ENCODE assay signal across 8 cellular contexts in the genomic region with DNA sequence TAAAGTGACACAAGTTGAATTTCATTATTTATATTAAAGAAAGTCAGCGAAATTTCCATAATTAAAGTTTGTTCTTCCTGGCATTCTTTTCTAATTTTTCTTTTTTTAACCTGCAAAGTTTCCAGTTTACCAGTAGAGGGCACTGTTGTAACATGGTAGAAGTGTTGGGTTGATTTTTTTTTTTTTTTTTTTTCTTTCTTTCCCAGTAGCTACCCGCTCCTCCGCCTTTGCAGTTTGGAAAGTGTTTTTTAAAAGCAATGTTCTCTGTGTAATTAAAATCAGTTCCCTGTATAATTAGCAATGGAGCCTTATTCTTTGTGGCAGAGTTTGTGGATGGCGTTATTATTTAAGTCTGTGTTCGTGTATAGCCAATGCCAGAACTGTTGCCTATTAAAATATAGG. TPM values are rescaled to one million over a fixed set of nuclear protein-coding genes. Genes with fewer than 3 reads are reported as not detected.
A peak's percentile ranks its signal among the peaks of the same experiment; 100 is the strongest.
DNase-seq lines count a peak whose midpoint lies in the region; ATAC-seq, FAIRE-seq and TF ChIP-seq lines count a peak whose summit lies in the region.

No MANE protein-coding gene starts in this region.

- H4K20me1 ChIP-seq in GM12878 (ENCODE audit: control insufficient read depth, insufficient read depth) = no peaks in the 10 kb centered on the region

- DNase-seq in activated naive CD4-positive, alpha-beta T cell treated with anti-CD3 and anti-CD28 coated beads, Interleukin-2, amount 10 ng/mL, durations not matched to agents 7 days and 5 days = no peak
- no peak for DNase-seq in activated naive CD4-positive, alpha-beta T cell treated with anti-CD3 and anti-CD28 coated beads, Interleukin-2, amount 50 U/mL, for 16 hours
- DNase-seq in NCI-H146 (lab: John Stamatoyannopoulos, UW) = peak; percentile 63
- DNase-seq in GM12878 (ENCODE audit: low read depth, low spot score) = no peak
- no peak for DNase-seq in left lobe of liver (ENCODE audit: low spot score)
- no peak for DNase-seq in tibial artery
- DNase-seq in GF-D8 (lab: John Stamatoyannopoulos, UW) = no peak
- no peak for DNase-seq in DMS153 treated with DMSO at 0.1 percent for 48 hours (lab: John Stamatoyannopoulos, UW; ENCODE audit: unreplicated experiment)

- no peak overlapping the region; the same call in 1 of the 2 replicates for H2AFZ ChIP-seq in GM12878 (ENCODE audit: control insufficient read depth, low read depth, low read length)

- H3K4me2 ChIP-seq in GM12878 (ENCODE audit: control insufficient read depth, insufficient read depth) = no peak overlapping the region

- no peaks in the 10 kb centered on the region for H3K27me3 Mint-ChIP-seq in activated naive CD4-positive, alpha-beta T cell treated with anti-CD3 and anti-CD28 coated beads, Interleukin-2, amount 10 ng/mL, durations not matched to agents 7 days and 5 days

- SMC1A ChIA-PET in GM12878 (lab: Charles Lee; ENCODE audit: uncharacterized antibody, unreplicated experiment) = interaction anchor here (1.5 kb wide), 1 partner anchor 15 kb away, joined by 3 read pairs; no protein-coding TSS in a partner anchor

- CTCF ChIA-PET in activated naive CD4-positive, alpha-beta T cell treated with anti-CD3 and anti-CD28 coated beads, Interleukin-2, amount 10 ng/mL, durations not matched to agents 7 days and 5 days (lab: Charles Lee) = interaction anchor here (0.6 to 0.9 kb wide), 3 partner anchors 19 to 1436 kb away, joined by 3 to 4 read pairs (median 3); no protein-coding TSS in a partner anchor
- CTCF ChIA-PET in GM12878 (lab: Yijun Ruan, JAX) = interaction anchor here (2.4 kb wide), 1 partner anchor 1337 kb away, joined by 26 read pairs; no protein-coding TSS in a partner anchor

- no peak for TF ChIP-seq EP300 in GM12878 (IDR thresholded peaks at IDR 0.05; ENCODE audit: borderline replicate concordance in 1 of 2, control insufficient read depth in 1 of 2, low read depth in 2 of 2, low read length in 2 of 2)

- intact Hi-C loops in GM12878 (cut with micrococcal nuclease; ENCODE audit: unreplicated experiment) = loop anchor here (1.0 to 10.0 kb wide), 5 partner anchors 180 to 1430 kb away; a partner anchor contains a TSS
- intact Hi-C loops in tibial artery (cut with DNase I; ENCODE audit: low total_unique reads) = no loop called here

- H3K4me3 Mint-ChIP-seq in activated naive CD4-positive, alpha-beta T cell treated with anti-CD3 and anti-CD28 coated beads, Interleukin-2, amount 10 ng/mL, durations not matched to agents 7 days and 5 days = peak overlapping the region; percentile 58

- TF ChIP-seq RAD21 in GM12878 (IDR thresholded peaks at IDR 0.05; ENCODE audit: insufficient read depth, low read depth, low read length) = peak; percentile 94

- H3K36me3 Mint-ChIP-seq in activated naive CD4-positive, alpha-beta T cell treated with anti-CD3 and anti-CD28 coated beads, Interleukin-2, amount 10 ng/mL, durations not matched to agents 7 days and 5 days = no peaks in the 10 kb centered on the region

- in situ Hi-C loops in GM12878 (cut with MboI) = no loop called here

- H3K9ac ChIP-seq in GM12878 (ENCODE audit: control insufficient read depth, insufficient read depth, low read length) = no peak overlapping the region

- H3K36me3 ChIP-seq in GM12878 (ENCODE audit: control insufficient read depth in 2 of 2, insufficient read depth in 2 of 2, low read length in 1 of 2) (no peaks in the 10 kb centered on the region), tibial artery (no peaks in the 10 kb centered on the region)

- POLR2A ChIA-PET in GM12878 (lab: Charles Lee) = interaction anchor here (0.6 kb wide), 2 partner anchors 86 to 434 kb away, joined by 3 to 4 read pairs; no protein-coding TSS in a partner anchor

- TF ChIP-seq CTCF in GM12878 (IDR thresholded peaks at IDR 0.05 in 2 of 3, conservative IDR thresholded peaks at IDR 0.05 in 1 of 3; ENCODE audit: control insufficient read depth in 2 of 3, extremely low read depth in 1 of 3, insufficient read depth in 1 of 3, low read depth in 3 of 3, low read length in 3 of 3) (peak; percentile 58 to 65 (median 62)), tibial artery (IDR thresholded peaks at IDR 0.05) (peak; percentile 57 to 71)

- ATAC-seq in GM12878 (no peak), left lobe of liver (peak; percentile 83)

- RAD21 ChIA-PET in GM12878 (lab: Charles Lee; ENCODE audit: unreplicated experiment) = interaction anchor here (0.6 to 1.0 kb wide), 5 partner anchors 337 to 1338 kb away, joined by 3 to 5 read pairs (median 3); no protein-coding TSS in a partner anchor

- H3K9me3 ChIP-seq in GM12878 (replicated peaks; ENCODE audit: control insufficient read depth, insufficient read depth, low read length) (no peaks in the 10 kb centered on the region), tibial artery (no peaks in the 10 kb centered on the region)

- TF ChIP-seq POLR2A in GM12878 (IDR thresholded peaks at IDR 0.05; ENCODE audit: low read depth, low read length) = no peak

- H3K27me3 ChIP-seq in GM12878 (replicated peaks in 1 of 2; ENCODE audit: control insufficient read depth in 2 of 2, insufficient read depth in 2 of 2, low read length in 1 of 2) (no peaks in the 10 kb centered on the region), tibial artery (no peaks in the 10 kb centered on the region)

- no TSS peak for BruUV-seq in GM12878 (replicated peaks; lab: Mats Ljungman, UMichigan)

- H3K4me3 ChIP-seq in GM12878 = peak overlapping the region; percentile 47; the same call in 1 of the 2 replicates
- H3K4me3 ChIP-seq in tibial artery = no peak overlapping the region

- no peak overlapping the region for H3K27ac ChIP-seq in GM12878 (ENCODE audit: control insufficient read depth, insufficient read depth)
- H3K27ac ChIP-seq in tibial artery = no peak overlapping the region

- H3K4me1 ChIP-seq in GM12878 (ENCODE audit: control insufficient read depth, insufficient read depth, low read length) (no peaks in the 10 kb centered on the region), tibial artery (peaks cover 0 to 4% (median 0%) of the 10 kb centered on the region in 4 donors)

- WGBS in GM12878 (ENCODE audit: insufficient coverage, insufficient replicate concordance, low lambda C conversion rate, missing lambda C conversion rate) = 10% methylated on average over 5 of the region's 5 CpGs

- no peak overlapping the region for H3K27ac Mint-ChIP-seq in activated naive CD4-positive, alpha-beta T cell treated with anti-CD3 and anti-CD28 coated beads, Interleukin-2, amount 10 ng/mL, durations not matched to agents 7 days and 5 days

- H3K79me2 ChIP-seq in GM12878 (ENCODE audit: control insufficient read depth, insufficient read depth, low read length) = no peaks in the 10 kb centered on the region

- no peak for FAIRE-seq in GM12878 (lab: Jason Lieb, UNC)

- no peaks in the 10 kb centered on the region for H3K9me3 Mint-ChIP-seq in activated naive CD4-positive, alpha-beta T cell treated with anti-CD3 and anti-CD28 coated beads, Interleukin-2, amount 10 ng/mL, durations not matched to agents 7 days and 5 days

- H3K4me1 Mint-ChIP-seq in activated naive CD4-positive, alpha-beta T cell treated with anti-CD3 and anti-CD28 coated beads, Interleukin-2, amount 10 ng/mL, durations not matched to agents 7 days and 5 days = peaks cover 3% of the 10 kb centered on the region

TF ChIP-seq in GM12878, 131 proteins besides CTCF, POLR2A, EP300 and RAD21:
- TF ChIP-seq ZNF207 (IDR thresholded peaks at IDR 0.05; ENCODE audit: borderline replicate concordance) = no peak
- TF ChIP-seq ETV6 (conservative IDR thresholded peaks at IDR 0.05 in 1 of 2, IDR thresholded peaks at IDR 0.05 in 1 of 2; ENCODE audit: borderline replicate concordance in 1 of 2, low read depth in 1 of 2) = no peak
- no peak for TF ChIP-seq NFYA (IDR thresholded peaks at IDR 0.05; ENCODE audit: borderline replicate concordance, low read depth, low read length)
- peak; percentile 99 for TF ChIP-seq ZNF384 (IDR thresholded peaks at IDR 0.05; ENCODE audit: borderline replicate concordance, low read depth, low read length)
- TF ChIP-seq KAT2A (conservative IDR thresholded peaks at IDR 0.05; ENCODE audit: control insufficient read depth, low read depth, low read length) = no peak
- TF ChIP-seq SMC3 (IDR thresholded peaks at IDR 0.05; ENCODE audit: borderline replicate concordance, low read length) = peak; percentile 67; the same call in 1 of the 2 replicates
- no peak for TF ChIP-seq KDM1A (IDR thresholded peaks at IDR 0.05; ENCODE audit: borderline replicate concordance)
- TF ChIP-seq NBN (IDR thresholded peaks at IDR 0.05) = 0 out of 2 replicates have a peak, but pooled peaks have one; percentile 21
- TF ChIP-seq MEF2A (IDR thresholded peaks at IDR 0.05; ENCODE audit: insufficient read depth, low read depth, low read length) = 0 out of 2 replicates have a peak, but pooled peaks have one; percentile 24
- no peak for TF ChIP-seq EGR1 (IDR thresholded peaks at IDR 0.05; ENCODE audit: borderline replicate concordance in 1 of 2, low read depth in 2 of 2, low read length in 2 of 2)
- 0 out of 2 replicates have a peak, but pooled peaks have one; percentile 52 for TF ChIP-seq CBX5 (IDR thresholded peaks at IDR 0.05; ENCODE audit: low read depth)
- TF ChIP-seq RAD51 (IDR thresholded peaks at IDR 0.05) = no peak; the same call in 1 of the 2 replicates

RNA-seq across cellular contexts. Expression of a gene that starts 53.7 kb away (rescaled TPM):
- total RNA-seq in GM12878 (2013; cell fraction: nucleolus; rRNA removed) = 8.4 and 8.7 TPM in 2 replicates
- total RNA-seq in GM12878 (2014; rRNA removed) (2.6 and 2.7 TPM in 2 replicates), GM12878 (2014; rRNA removed; fragmentation: Illumina TruSeq; extraction: Trizol) (3.5 and 3.7 TPM in 2 replicates), GM12878 (2021) (8.1 and 8.7 TPM in 2 replicates), left lobe of liver (3.1 TPM)
- polyA plus RNA-seq in GM12878 (2011; ENCODE audit: low read depth) = 2.2 TPM
- polyA plus RNA-seq in GM12878 (2011; rRNA removed) (2.5 and 3.1 TPM in 2 replicates), GM12878 (2014; fragmentation: Illumina TruSeq; extraction: Trizol) (8.2 and 9.7 TPM in 2 replicates), GM12878 (2014; fragmentation: Nextera tagmentation; extraction: Ambion mirVana) (1 to 10 TPM; 2.0 to 3.0 TPM), GM12878 (2014; rRNA removed) (3.8 and 3.9 TPM in 2 replicates), GM12878 (2016; fragmentation: Nextera tagmentation; extraction: Ambion mirVana) (10 to 100 TPM in 1 of 2 experiments, 1 to 10 TPM in 1; 9.8 to 10.1 TPM)
- 1.8 and 2.3 TPM in 2 replicates for polyA plus RNA-seq in GM12878 (2011; cell fraction: cytosol; rRNA removed)
- 2.5 and 2.6 TPM in 2 replicates for polyA plus RNA-seq in GM12878 (2011; cell fraction: nucleus; rRNA removed)
- 3.9 and 4.5 TPM in 2 replicates for polyA plus RNA-seq in GM12878 (2012)
- 2.8 and 3.6 TPM in 2 replicates for polyA minus RNA-seq in GM12878 (2011; rRNA and poly(A)+ RNA removed)
- 2.0 and 2.7 TPM in 2 replicates for polyA minus RNA-seq in GM12878 (2011; cell fraction: cytosol; rRNA and poly(A)+ RNA removed)
- polyA minus RNA-seq in GM12878 (2011; cell fraction: nucleus; rRNA and poly(A)+ RNA removed) = 5.8 and 10.3 TPM in 2 replicates
